Comparison of ENCODE assay signal across 21 cellular contexts in the genomic region with DNA sequence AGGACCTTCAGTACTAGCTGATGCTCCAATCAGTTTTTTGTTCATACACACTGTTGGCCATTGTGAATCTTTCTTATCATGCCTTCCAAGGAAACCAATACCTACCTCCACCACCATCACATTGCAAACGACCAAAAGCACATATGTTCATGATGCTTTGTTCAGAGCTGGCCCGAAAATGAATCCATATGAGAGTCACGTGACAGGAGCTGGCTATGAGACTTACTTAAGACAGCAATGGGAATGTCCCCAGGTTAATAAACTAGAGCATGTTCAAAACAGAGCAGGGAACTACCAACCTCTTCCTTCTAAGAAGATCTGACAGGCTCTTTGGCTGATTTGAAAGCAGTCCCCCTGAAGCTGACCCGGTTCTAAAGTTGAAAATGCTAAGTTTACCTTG.
"Had no signal": no experiment of that assay in that cellular context is flagged by ENCODE, and none has a peak within 500 bp of the region (broad histone marks: within the 10 kb centered on the region; RNA-seq: fewer than 3 reads in every experiment).

No MANE protein-coding gene starts in this region.

- ATAC-seq: foreskin keratinocyte, gastroesophageal sphincter, heart right ventricle, left cardiac atrium, left lung, left ventricle myocardium superior, lower lobe of right lung had no signal

- H3K9me3 ChIP-seq: esophagus muscularis mucosa, gastroesophageal sphincter, heart right ventricle, left lung, lower lobe of right lung had no signal

- H3K36me3 ChIP-seq: gastroesophageal sphincter, left lung, lower lobe of right lung had no signal

- H3K4me3 ChIP-seq: coronary artery, dorsolateral prefrontal cortex, esophagus muscularis mucosa, gastroesophageal sphincter, heart right ventricle, left lung, lower lobe of right lung had no signal

- H3K4me1 ChIP-seq: gastroesophageal sphincter, lower lobe of right lung had no signal

- H3K27me3 ChIP-seq: dorsolateral prefrontal cortex, esophagus muscularis mucosa, foreskin keratinocyte, gastroesophageal sphincter, heart right ventricle, left lung had no signal

- H3K27ac ChIP-seq: coronary artery, esophagus muscularis mucosa, foreskin keratinocyte, gastroesophageal sphincter, heart right ventricle, left lung, lower lobe of right lung had no signal

- FAIRE-seq: colon, endothelial cell of umbilical vein, frontal cortex, islet of Langerhans, keratinocyte had no signal

- DNase-seq: dermis blood vessel endothelial cell; dorsolateral prefrontal cortex; effector CD4-positive, alpha-beta T cell; effector memory CD4-positive, alpha-beta T cell; foreskin keratinocyte; heart right ventricle; hippocampal formation; left cardiac atrium; left lung; left ventricle myocardium superior; lower lobe of right lung; mesenchymal stem cell; midbrain had no signal
